ENCODE assay signal across 18 cellular contexts in the genomic region with DNA sequence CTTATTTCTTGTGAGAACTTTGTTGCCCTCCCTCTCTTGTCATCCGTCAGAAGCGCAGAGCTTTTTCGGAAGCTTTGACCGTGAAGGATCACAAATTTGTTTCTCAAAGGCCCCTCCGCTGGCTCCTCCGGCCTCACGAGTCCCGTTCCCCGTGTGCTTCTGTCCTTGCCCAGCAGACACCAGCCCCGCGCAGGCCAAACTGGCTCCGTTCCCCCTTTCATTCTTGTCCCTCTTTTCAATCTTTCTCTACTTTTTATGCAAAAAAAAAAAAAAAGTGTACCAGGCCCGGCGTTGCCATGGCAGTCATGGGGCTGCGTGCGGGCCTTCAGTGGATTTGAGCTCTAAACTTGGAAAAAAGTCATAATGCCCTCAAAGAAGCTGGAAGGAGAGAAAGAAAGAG.
A peak's percentile ranks its signal among the peaks of the same experiment; 100 is the strongest.
DNase-seq lines count a peak whose midpoint lies in the region; ATAC-seq and TF ChIP-seq lines count a peak whose summit lies in the region.
"Had no signal": no experiment of that assay in that cellular context is flagged by ENCODE, and none has a peak within 500 bp of the region (broad histone marks: within the 10 kb centered on the region; RNA-seq: fewer than 3 reads in every experiment).

No MANE protein-coding gene starts in this region.

- peak overlapping the region; percentile 53 to 79 (median 73) for H3K4me3 Mint-ChIP-seq in brain
- H3K4me3 Mint-ChIP-seq: activated CD8-positive, alpha-beta T cell treated with anti-CD3 and anti-CD28 coated beads, Interleukin-2, amount 10 ng/mL, durations not matched to agents 7 days and 5 days had no signal

- intact Hi-C loops in heart right ventricle (cut with DNase I) = loop anchor here in 2 of 10 donors (5.0 to 10.0 kb wide), 2 partner anchors 118 to 750 kb away; no protein-coding TSS in a partner anchor

- H3K18ac ChIP-seq in neuronal stem cell (ENCODE audit: low read length) = peak overlapping the region; percentile 96

- no peak overlapping the region for H2AK5ac ChIP-seq in neuronal stem cell (ENCODE audit: low read depth, low read length)

- no peak overlapping the region for H3K4me2 ChIP-seq in neuronal stem cell (ENCODE audit: insufficient read depth, low read length, poor library complexity, severe bottlenecking)

- H3K4me1 ChIP-seq in heart right ventricle (peaks cover 9 to 27% (median 20%) of the 10 kb centered on the region in 9 donors), neuronal stem cell (ENCODE audit: control insufficient read depth in 2 of 2, insufficient read depth in 1 of 2, low read depth in 1 of 2, low read length in 2 of 2) (peaks cover 18 to 27% of the 10 kb centered on the region in 2 donors), thoracic aorta (ENCODE audit: control insufficient read depth in 1 of 2, low read depth in 2 of 2) (peaks cover 3 to 15% of the 10 kb centered on the region in 2 donors)
- H3K4me1 ChIP-seq: BE2C had no signal

- peak in 1 of 2 donors; percentile 41 for DNase-seq in heart right ventricle
- DNase-seq in neuronal stem cell (ENCODE audit: low spot score) = no peak
- DNase-seq in thoracic aorta (ENCODE audit: low spot score) = no peak
- DNase-seq in NCI-H2227 treated with DMSO at 0.1 percent for 48 hours (lab: John Stamatoyannopoulos, UW) = no peak
- DNase-seq: activated CD8-positive, alpha-beta T cell treated with anti-CD3 and anti-CD28 coated beads, Interleukin-2, amount 10 ng/mL, durations not matched to agents 7 days and 5 days; activated gamma-delta T cell treated with Interleukin-2 at 50 U/mL for 16 hours; BE2C; DMS79 treated with DMSO at 0.1 percent for 48 hours; Kasumi-1; NCI-H1694 treated with DMSO at 0.1 percent for 48 hours; NCI-H748 treated with DMSO at 0.1 percent for 48 hours; stimulated activated CD4-positive, alpha-beta T cell treated with anti-CD3 and anti-CD28 coated beads, Interleukin-1b, Interleukin-23, amount 100 ng/mL, for 48 hours had no signal

- no peak overlapping the region for H3K23ac ChIP-seq in neuronal stem cell (ENCODE audit: low read depth, low read length, poor library complexity)

- peaks cover 0 to 19% (median 3%) of the 10 kb centered on the region in 5 experiments for H3K9me3 Mint-ChIP-seq in brain

- no peak overlapping the region for H3K14ac ChIP-seq in neuronal stem cell (ENCODE audit: low read length)

- WGBS in heart right ventricle, 2 donors = 75 to 80% methylated on average over 16 of the region's 16 CpGs
- no CpG with 5 or more reads among the region's 16 CpGs for WGBS in neuronal stem cell (ENCODE audit: extremely low coverage in 2 of 2, insufficient read length in 2 of 2, insufficient replicate concordance in 1 of 2), 2 donors

- H3K27me3 Mint-ChIP-seq in brain = peaks cover 3% of the 10 kb centered on the region

- H3K4me3 ChIP-seq in heart right ventricle (peak overlapping the region in 4 of 10 donors; percentile 16 to 42 (median 26)), neuronal stem cell (ENCODE audit: low read length in 2 of 2) (peak overlapping the region in 1 of 2 donors; percentile 10), thoracic aorta (peak overlapping the region; percentile 63)
- H3K4me3 ChIP-seq: GM12878 had no signal

- no peak overlapping the region for H2BK15ac ChIP-seq in neuronal stem cell (ENCODE audit: low read length)

- no peaks in the 10 kb centered on the region for H3K36me3 Mint-ChIP-seq in brain
- H3K36me3 Mint-ChIP-seq: natural killer cell treated with Interleukin-12 subunit alpha and Interleukin-12 subunit beta and Interleukin-15 and Interleukin-18, amount 100 ng/mL, for 72 hours had no signal

- ATAC-seq in heart right ventricle (peak in 6 of 8 donors; percentile 4 to 35 (median 12)), thoracic aorta (ENCODE audit: insufficient number of reproducible peaks, low FRiP score, low read depth) (no peak), HG03460 (IDR thresholded peaks at IDR 0.05; ENCODE audit: unreplicated experiment) (no peak), HG03175 (IDR thresholded peaks at IDR 0.05; ENCODE audit: unreplicated experiment) (no peak), GM18868 (IDR thresholded peaks at IDR 0.05; ENCODE audit: unreplicated experiment) (no peak)
- ATAC-seq: activated CD8-positive, alpha-beta T cell treated with anti-CD3 and anti-CD28 coated beads, Interleukin-2, amount 10 ng/mL, durations not matched to agents 7 days and 5 days; GM12878; natural killer cell treated with Interleukin-12 subunit alpha and Interleukin-12 subunit beta and Interleukin-15 and Interleukin-18, amount 100 ng/mL, for 72 hours had no signal

- TF ChIP-seq CTCF in brain (conservative IDR thresholded peaks at IDR 0.05) (no peak), heart right ventricle (IDR thresholded peaks at IDR 0.05) (no peak), thoracic aorta (IDR thresholded peaks at IDR 0.05) (no peak)

- no peaks in the 10 kb centered on the region for H3K9me3 ChIP-seq in heart right ventricle
- H3K9me3 ChIP-seq in neuronal stem cell (replicated peaks in 1 of 2; ENCODE audit: control insufficient read depth in 2 of 2, insufficient read depth in 1 of 2, low read depth in 1 of 2, low read length in 2 of 2) = peaks cover 0 to 5% of the 10 kb centered on the region in 2 donors
- H3K9me3 ChIP-seq in thoracic aorta = no peaks in the 10 kb centered on the region
- H3K9me3 ChIP-seq: BE2C had no signal

- no peaks in the 10 kb centered on the region for H3K79me1 ChIP-seq in neuronal stem cell (ENCODE audit: low read depth, low read length)

- peaks cover 68% of the 10 kb centered on the region for H3K4me1 Mint-ChIP-seq in brain

- no peak overlapping the region for H2AFZ ChIP-seq in neuronal stem cell (ENCODE audit: low read length)

- peak overlapping the region; percentile 93 to 100 (median 98) for H3K27ac Mint-ChIP-seq in brain
- H3K27ac Mint-ChIP-seq: activated CD8-positive, alpha-beta T cell treated with anti-CD3 and anti-CD28 coated beads, Interleukin-2, amount 10 ng/mL, durations not matched to agents 7 days and 5 days had no signal

- H3K9ac ChIP-seq in neuronal stem cell (ENCODE audit: low read depth, low read length, poor library complexity) = no peak overlapping the region

- peak overlapping the region; percentile 90 for H2BK5ac ChIP-seq in neuronal stem cell (ENCODE audit: low read length)

- no peak overlapping the region for H2BK12ac ChIP-seq in neuronal stem cell (ENCODE audit: low read length)

- no peak overlapping the region for H4K8ac ChIP-seq in neuronal stem cell (ENCODE audit: low read depth, low read length)

- H2BK120ac ChIP-seq in neuronal stem cell (ENCODE audit: low read depth, low read length) = no peak overlapping the region

- H3K27ac ChIP-seq in heart right ventricle (peak overlapping the region; percentile 86 to 93 (median 92)), neuronal stem cell (replicated peaks; ENCODE audit: low read length) (peak overlapping the region; percentile 93), thoracic aorta (peak overlapping the region; percentile 90 to 93)

- H3K4ac ChIP-seq in neuronal stem cell (ENCODE audit: low read length) = no peak overlapping the region

- H3K36me3 ChIP-seq in heart right ventricle (no peaks in the 10 kb centered on the region), neuronal stem cell (replicated peaks in 1 of 2; ENCODE audit: control insufficient read depth in 2 of 2, insufficient read depth in 2 of 2, low read length in 2 of 2) (no peaks in the 10 kb centered on the region), thoracic aorta (no peaks in the 10 kb centered on the region)
- H3K36me3 ChIP-seq: BE2C had no signal

- no peaks in the 10 kb centered on the region for H3K27me3 ChIP-seq in heart right ventricle
- no peaks in the 10 kb centered on the region for H3K27me3 ChIP-seq in neuronal stem cell (ENCODE audit: control insufficient read depth in 3 of 3, insufficient read depth in 3 of 3, low read depth in 1 of 3, low read length in 3 of 3)
- H3K27me3 ChIP-seq in thoracic aorta (replicated peaks; ENCODE audit: insufficient read depth) = no peaks in the 10 kb centered on the region
- H3K27me3 ChIP-seq: BE2C had no signal

- H4K91ac ChIP-seq in neuronal stem cell (ENCODE audit: low read depth, low read length, poor library complexity) = no peak overlapping the region

Comparison
In these comparisons a context has a peak if more than half of its experiments do, and no peak if none do; other contexts are left out.
1. ATAC-seq: peak in heart right ventricle (6 of 8); none in thoracic aorta (single experiment), HG03460 (single experiment), HG03175 (single experiment) and GM18868 (single experiment).
2. Peak in every context shown above with its lines, with median percentiles within 50 percentile points of each other: H3K27ac ChIP-seq.